In the genomic region with DNA sequence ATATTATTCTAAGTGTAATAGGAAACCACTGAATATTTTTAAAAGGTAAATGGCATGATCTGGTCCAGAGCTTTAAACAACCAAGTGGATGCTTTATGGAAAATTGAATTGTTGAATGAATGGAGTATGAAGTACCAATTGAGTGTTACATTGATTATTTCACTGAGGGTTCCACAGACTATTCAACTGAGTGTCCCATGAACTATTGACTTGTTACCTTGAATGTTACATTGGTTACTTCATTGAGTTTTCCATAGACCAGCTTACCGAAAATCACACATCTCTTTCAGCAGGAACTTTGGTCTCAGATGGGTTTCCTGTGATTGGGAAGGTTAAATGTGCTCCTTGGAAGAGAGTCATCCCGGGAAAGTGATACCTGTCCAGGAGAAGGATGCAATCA, we compare ENCODE assay signal across 9 cellular contexts. TPM values are rescaled to one million over a fixed set of nuclear protein-coding genes. Genes with fewer than 3 reads are reported as not detected.
"Had no signal": no experiment of that assay in that cellular context is flagged by ENCODE, and none has a peak within 500 bp of the region (broad histone marks: within the 10 kb centered on the region; RNA-seq: fewer than 3 reads in every experiment).

No MANE protein-coding gene starts in this region.

- H3K4me3 ChIP-seq: GM12878 had no signal

- ATAC-seq: GM12878 had no signal

- FAIRE-seq: G401.6, GM12878, GM12891, GM12892, GM18507, GM19239 had no signal

- DNase-seq: GDM1, GF-D8 had no signal

RNA-seq across cellular contexts. Expression of gene TMEM114, which starts 56.8 kb away (rescaled TPM):
- total RNA-seq: G401, GM12878 had no signal
- polyA plus RNA-seq: GM12878 had no signal
